In genomic region chr6:169243154-169243553, GRCh38 we compare ENCODE assay signal across 23 cellular contexts. TPM values are rescaled to one million over a fixed set of nuclear protein-coding genes. Genes with fewer than 3 reads are reported as not detected.
"Had no signal": no experiment of that assay in that cellular context is flagged by ENCODE, and none has a peak within 500 bp of the region (broad histone marks: within the 10 kb centered on the region; RNA-seq: fewer than 3 reads in every experiment).

No MANE protein-coding gene starts in this region.

- H3K4me3 ChIP-seq: gastroesophageal sphincter, pancreas, right lobe of liver had no signal

- H3K27ac Mint-ChIP-seq: activated CD4-positive, alpha-beta T cell treated with anti-CD3 and anti-CD28 coated beads, Interleukin-2, amount 10 ng/mL, durations not matched to agents 7 days and 5 days; activated naive CD8-positive, alpha-beta T cell; activated T-helper 2 cell treated with anti-CD3 and anti-CD28 coated beads, Interferon-gamma antibody, Interleukin-2, Interleukin-4, amounts not matched to agents 10 μg/mL and 5 μg/mL and 100 μg/mL, durations not matched to agents 14 hours and 24 hours and 36 hours; memory B cell; stimulated activated effector memory CD8-positive, alpha-beta T cell treated with anti-CD3 and anti-CD28 coated beads, Interleukin-12 subunit alpha, Interleukin-12 subunit beta, amount 100 ng/mL, for 72 hours had no signal

- H3K9me3 ChIP-seq: gastroesophageal sphincter, pancreas, right lobe of liver had no signal

- H3K36me3 ChIP-seq: pancreas, right lobe of liver had no signal

- H3K36me3 Mint-ChIP-seq: activated naive CD8-positive, alpha-beta T cell; memory B cell; stimulated activated effector memory CD8-positive, alpha-beta T cell treated with anti-CD3 and anti-CD28 coated beads, Interleukin-12 subunit alpha, Interleukin-12 subunit beta, amount 100 ng/mL, for 72 hours had no signal

- DNase-seq: activated CD4-positive, alpha-beta T cell treated with anti-CD3 and anti-CD28 coated beads, Interleukin-2, amount 10 ng/mL, durations not matched to agents 7 days and 5 days; activated CD4-positive, CD25-positive, alpha-beta regulatory T cell treated with anti-CD3 and anti-CD28 coated beads, Interleukin-2, amount 50 U/mL, for 72 hours; activated CD8-positive, alpha-beta memory T cell treated with anti-CD3 and anti-CD28 coated beads, Interleukin-2, amount 50 U/mL, for 4 hours; activated naive CD4-positive, alpha-beta T cell; activated T-cell treated with anti-CD3 and anti-CD28 coated beads, Interleukin-2, amount 50 U/mL, for 4 hours; amniotic stem cell; cerebellar nuclear complex; head of caudate nucleus; hypothalamus; left cardiac atrium; pancreas; right lobe of liver; small intestine; stimulated activated CD4-positive, alpha-beta T cell treated with anti-CD3 and anti-CD28 coated beads, Interleukin-2, amount 100 ng/mL, for 24 hours had no signal

- ATAC-seq: activated T-cell treated with anti-CD3 and anti-CD28 coated beads, Interleukin-2, amount 50 U/mL, for 4 hours; gastroesophageal sphincter; left cardiac atrium; right lobe of liver; stimulated activated effector memory CD8-positive, alpha-beta T cell treated with anti-CD3 and anti-CD28 coated beads, Interleukin-12 subunit alpha, Interleukin-12 subunit beta, amount 100 ng/mL, for 72 hours had no signal

- H3K9me3 Mint-ChIP-seq: activated T-cell treated with anti-CD3 and anti-CD28 coated beads, Interleukin-2, amount 50 U/mL, for 4 hours; memory B cell; stimulated activated effector memory CD8-positive, alpha-beta T cell treated with anti-CD3 and anti-CD28 coated beads, Interleukin-12 subunit alpha, Interleukin-12 subunit beta, amount 100 ng/mL, for 72 hours had no signal

- H3K4me1 ChIP-seq: gastroesophageal sphincter, pancreas, right lobe of liver had no signal

- H3K27ac ChIP-seq: epithelial cell of prostate, gastroesophageal sphincter, right lobe of liver had no signal

- FAIRE-seq: islet of Langerhans, pancreas, small intestine had no signal

- H3K4me3 Mint-ChIP-seq: activated CD4-positive, alpha-beta T cell treated with anti-CD3 and anti-CD28 coated beads, Interleukin-2, amount 10 ng/mL, durations not matched to agents 7 days and 5 days; activated naive CD8-positive, alpha-beta T cell; activated T-cell treated with anti-CD3 and anti-CD28 coated beads, Interleukin-2, amount 50 U/mL, for 4 hours; memory B cell; nephron; stimulated activated effector memory CD8-positive, alpha-beta T cell treated with anti-CD3 and anti-CD28 coated beads, Interleukin-12 subunit alpha, Interleukin-12 subunit beta, amount 100 ng/mL, for 72 hours had no signal

- H3K27me3 ChIP-seq: gastroesophageal sphincter, pancreas, right lobe of liver had no signal

- H3K27me3 Mint-ChIP-seq: activated CD4-positive, alpha-beta T cell treated with anti-CD3 and anti-CD28 coated beads, Interleukin-2, amount 10 ng/mL, durations not matched to agents 7 days and 5 days had no signal

- H3K4me1 Mint-ChIP-seq: activated CD4-positive, alpha-beta T cell treated with anti-CD3 and anti-CD28 coated beads, Interleukin-2, amount 10 ng/mL, durations not matched to agents 7 days and 5 days; memory B cell; nephron; stimulated activated effector memory CD8-positive, alpha-beta T cell treated with anti-CD3 and anti-CD28 coated beads, Interleukin-12 subunit alpha, Interleukin-12 subunit beta, amount 100 ng/mL, for 72 hours had no signal

RNA-seq across cellular contexts. Expression of gene THBS2, which starts 10.5 kb away (rescaled TPM):
- total RNA-seq: activated CD4-positive, alpha-beta T cell treated with anti-CD3 and anti-CD28 coated beads, Interleukin-2, amount 10 ng/mL, durations not matched to agents 7 days and 5 days; activated T-helper 2 cell treated with anti-CD3 and anti-CD28 coated beads, Interferon-gamma antibody, Interleukin-2, Interleukin-4, amounts not matched to agents 10 μg/mL and 5 μg/mL and 100 μg/mL, durations not matched to agents 14 hours and 24 hours and 36 hours; T-helper 2 cell treated with Interferon-gamma antibody and Interleukin-4, amounts not matched to agents 100 ng/mL and 5 ng/mL, for 36 hours had no signal
